Comparison of ENCODE assay signal across 8 cellular contexts in genomic region chr12:6535697-6535946, GRCh38. TPM values are rescaled to one million over a fixed set of nuclear protein-coding genes. Genes with fewer than 3 reads are reported as not detected.
DNase-seq lines count a peak whose midpoint lies in the region; ATAC-seq and TF ChIP-seq lines count a peak whose summit lies in the region.

No MANE protein-coding gene starts in this region.

- CTCF ChIA-PET in Calu3 (lab: Charles Lee), result interaction anchor here (2.0 kb wide), 1 partner anchor 23 kb away, joined by 7 read pairs; no protein-coding TSS in a partner anchor

- 0% methylated on average over 6 of the region's 6 CpGs for WGBS in esophagus muscularis mucosa

- peaks cover 91% of the 10 kb centered on the region for H3K36me3 Mint-ChIP-seq in Calu3 (ENCODE audit: insufficient read depth, unreplicated experiment)

- H3K4me3 Mint-ChIP-seq in Calu3 (ENCODE audit: low read depth, unreplicated experiment), result peak overlapping the region; percentile 81

- H3K9me3 ChIP-seq in RWPE2 (ENCODE audit: severe bottlenecking) (no peaks in the 10 kb centered on the region), esophagus muscularis mucosa (no peaks in the 10 kb centered on the region), parathyroid adenoma (ENCODE audit: control insufficient read depth, low read length) (no peaks in the 10 kb centered on the region)

- peaks cover 58% of the 10 kb centered on the region for H3K36me3 ChIP-seq in RWPE2 (ENCODE audit: low read depth)
- peaks cover 28 to 54% (median 41%) of the 10 kb centered on the region in 4 donors for H3K36me3 ChIP-seq in esophagus muscularis mucosa
- no peaks in the 10 kb centered on the region for H3K36me3 ChIP-seq in parathyroid adenoma (ENCODE audit: control insufficient read depth, insufficient read depth, low read length)

- H3K4me3 ChIP-seq in RWPE2 (ENCODE audit: severe bottlenecking) (peak overlapping the region; percentile 87), esophagus muscularis mucosa (peak overlapping the region; percentile 76 to 98 (median 80)), parathyroid adenoma (ENCODE audit: low read depth, low read length) (peak overlapping the region; percentile 96)

- H3K79me2 ChIP-seq in parathyroid adenoma, result peaks cover 6% of the 10 kb centered on the region

- no peaks in the 10 kb centered on the region for H3K27me3 ChIP-seq in RWPE2 (ENCODE audit: insufficient read depth, poor library complexity, severe bottlenecking)
- no peaks in the 10 kb centered on the region for H3K27me3 ChIP-seq in esophagus muscularis mucosa
- no peaks in the 10 kb centered on the region for H3K27me3 ChIP-seq in parathyroid adenoma (ENCODE audit: control insufficient read depth, insufficient read depth, low read length)

- no peaks in the 10 kb centered on the region for H3K9me3 Mint-ChIP-seq in Calu3 (ENCODE audit: low read depth, unreplicated experiment)

- BruUV-seq in Calu3 (replicated peaks; lab: Mats Ljungman, UMichigan), result no TSS peak

- H3K4me2 ChIP-seq in parathyroid adenoma (ENCODE audit: low read length), result peak overlapping the region; percentile 99

- H3K27ac ChIP-seq in RWPE2 (ENCODE audit: poor library complexity, severe bottlenecking) (peak overlapping the region; percentile 98), esophagus muscularis mucosa (replicated peaks in 1 of 4) (peak overlapping the region; percentile 93 to 99 (median 94)), parathyroid adenoma (peak overlapping the region; percentile 93)

- H2AFZ ChIP-seq in parathyroid adenoma, result no peak overlapping the region

- ATAC-seq in RWPE2 (ENCODE audit: low read depth), result no peak
- no peak for ATAC-seq in HG02763 (IDR thresholded peaks at IDR 0.05; ENCODE audit: unreplicated experiment)

- H3K27ac Mint-ChIP-seq in Calu3 (ENCODE audit: unreplicated experiment), result peak overlapping the region; percentile 89

- TF ChIP-seq CTCF in Calu3 (IDR thresholded peaks at IDR 0.05; ENCODE audit: unreplicated experiment), result no peak
- no peak for TF ChIP-seq CTCF in RWPE2 (IDR thresholded peaks at IDR 0.05; ENCODE audit: poor library complexity, severe bottlenecking)
- no peak for TF ChIP-seq CTCF in esophagus muscularis mucosa (IDR thresholded peaks at IDR 0.05)
- no peak for TF ChIP-seq CTCF in parathyroid adenoma (IDR thresholded peaks at IDR 0.05)

- DNase-seq in Calu3 (no peak), RWPE2 (ENCODE audit: low spot score) (no peak), esophagus muscularis mucosa (ENCODE audit: extremely low spot score) (no peak), pons (ENCODE audit: low spot score) (no peak), nucleus accumbens (lab: John Stamatoyannopoulos, UW) (no peak)
- no peak for DNase-seq in stimulated activated CD8-positive, alpha-beta memory T cell treated with anti-CD3 and anti-CD28 coated beads, Interleukin-4, amount 100 ng/mL, for 48 hours

- TF ChIP-seq POLR2A in esophagus muscularis mucosa (IDR thresholded peaks at IDR 0.05; ENCODE audit: low read depth), result peak; percentile 7

- H3K4me1 Mint-ChIP-seq in Calu3 (ENCODE audit: low read depth, unreplicated experiment), result peaks cover 39% of the 10 kb centered on the region

- H3K4me1 ChIP-seq in RWPE2 (ENCODE audit: insufficient read depth, poor library complexity, severe bottlenecking) (peaks cover 24% of the 10 kb centered on the region), esophagus muscularis mucosa (peaks cover 57 to 76% (median 73%) of the 10 kb centered on the region in 4 donors), parathyroid adenoma (peaks cover 19% of the 10 kb centered on the region)

- intact Hi-C loops in Calu3 (cut with micrococcal nuclease; ENCODE audit: unreplicated experiment) (loop anchor here (5.0 to 10.0 kb wide), 2 partner anchors 113 to 191 kb away; partner anchors contain the start of gene TNFRSF1A), esophagus muscularis mucosa (cut with DNase I) (loop anchor here (5.0 kb wide), 1 partner anchor 113 kb away; no protein-coding TSS in a partner anchor)

- H3K27me3 Mint-ChIP-seq in Calu3 (ENCODE audit: unreplicated experiment), result no peaks in the 10 kb centered on the region

- no peak overlapping the region for H3K9ac ChIP-seq in parathyroid adenoma

- TF ChIP-seq EP300 in esophagus muscularis mucosa (IDR thresholded peaks at IDR 0.05), result no peak

RNA-seq across cellular contexts. Expression of gene GAPDH, which starts 1.3 kb away (rescaled TPM):
- total RNA-seq in Calu3 (2022) (2,412 and 2,552 TPM in 2 replicates), esophagus muscularis mucosa (1,000 to 10,000 TPM; 2,279 to 3,578 (median 2,742) TPM)

RNA-seq across cellular contexts. Expression of gene IFFO1, which starts 20.2 kb away (rescaled TPM):
- total RNA-seq in Calu3 (2022) (0.76 and 1.0 TPM in 2 replicates), esophagus muscularis mucosa (10 to 100 TPM; 12.1 to 26.2 (median 20.8) TPM)

RNA-seq across cellular contexts. Expression of gene NOP2, which starts 32.5 kb away (rescaled TPM):
- 86.1 and 88.5 TPM in 2 replicates for total RNA-seq in Calu3 (2022)
- total RNA-seq in esophagus muscularis mucosa, result 10 to 100 TPM; 17.9 to 32.3 (median 19.5) TPM

RNA-seq across cellular contexts. Expression of gene NCAPD2, which starts 41.7 kb away (rescaled TPM):
- total RNA-seq in Calu3 (2022) (78.0 and 94.7 TPM in 2 replicates), esophagus muscularis mucosa (10 to 100 TPM; 13.9 to 26.1 (median 24.7) TPM)

RNA-seq across cellular contexts. Expression of gene MRPL51, which starts 42.6 kb away (rescaled TPM):
- 213 and 220 TPM in 2 replicates for total RNA-seq in Calu3 (2022)
- 100 to 1,000 TPM in 1 of 4 donors, 10 to 100 TPM in 3; 62.3 to 105 (median 81.3) TPM for total RNA-seq in esophagus muscularis mucosa
